Comparison of ENCODE assay signal across 8 cellular contexts in genomic region chr5:36152324-36153298, GRCh38. TPM values are rescaled to one million over a fixed set of nuclear protein-coding genes. Genes with fewer than 3 reads are reported as not detected.
A peak's percentile ranks its signal among the peaks of the same experiment; 100 is the strongest.
DNase-seq lines count a peak whose midpoint lies in the region; ATAC-seq and TF ChIP-seq lines count a peak whose summit lies in the region.

No MANE protein-coding gene starts in this region.

- TF ChIP-seq EP300 in suprapubic skin (IDR thresholded peaks at IDR 0.05): no peak

- H3K27ac ChIP-seq in body of pancreas: peak overlapping the region in 1 of 4 donors; percentile 89
- H3K27ac ChIP-seq in suprapubic skin: no peak overlapping the region

- no peak for TF ChIP-seq POLR2A in NB4 (IDR thresholded peaks at IDR 0.05; ENCODE audit: extremely low read depth, insufficient read length)
- TF ChIP-seq POLR2A in body of pancreas (IDR thresholded peaks at IDR 0.05): no peak
- TF ChIP-seq POLR2A in suprapubic skin (IDR thresholded peaks at IDR 0.05): no peak

- H3K4me3 ChIP-seq in NB4 (ENCODE audit: low read depth, low read length) (peak overlapping the region; percentile 98), body of pancreas (peak overlapping the region; percentile 37 to 95), suprapubic skin (peak overlapping the region; percentile 96)

- ATAC-seq in GM19035 (IDR thresholded peaks at IDR 0.05; ENCODE audit: unreplicated experiment): peak; percentile 2
- no peak for ATAC-seq in body of pancreas
- ATAC-seq in GM21447 (IDR thresholded peaks at IDR 0.05; ENCODE audit: unreplicated experiment): no peak

- H3K9me3 ChIP-seq in body of pancreas: no peaks in the 10 kb centered on the region
- no peaks in the 10 kb centered on the region for H3K9me3 ChIP-seq in suprapubic skin

- H3K36me3 ChIP-seq in body of pancreas (replicated peaks in 1 of 2; ENCODE audit: insufficient read depth in 1 of 2, low read depth in 2 of 2) (no peaks in the 10 kb centered on the region), suprapubic skin (peaks cover 4% of the 10 kb centered on the region)

- WGBS in body of pancreas, 2 donors: 4 to 5% methylated on average over 21 to 24 of the region's 24 CpGs
- whole genome bisulfite sequencing in suprapubic skin: 2% methylated on average over 24 of the region's 24 CpGs

- intact Hi-C loops in body of pancreas (cut with DNase I): no loop called here

- peaks cover 35% of the 10 kb centered on the region for H3K4me1 ChIP-seq in body of pancreas
- H3K4me1 ChIP-seq in suprapubic skin: peaks cover 42% of the 10 kb centered on the region

- no peaks in the 10 kb centered on the region for H3K27me3 ChIP-seq in body of pancreas
- no peaks in the 10 kb centered on the region for H3K27me3 ChIP-seq in suprapubic skin

- DNase-seq in CD1c-positive myeloid dendritic cell (ENCODE audit: extremely low spot score): peak; percentile 2
- DNase-seq in NB4 (ENCODE audit: low read depth): peak; percentile 43
- no peak for DNase-seq in body of pancreas
- peak; percentile 52 for DNase-seq in kidney glomerular epithelial cell (lab: John Stamatoyannopoulos, UW)
- DNase-seq in suprapubic skin (ENCODE audit: low spot score in 2 of 2): no peak
- DNase-seq in activated gamma-delta T cell (lab: John Stamatoyannopoulos, UW): no peak

- TF ChIP-seq CTCF in NB4 (IDR thresholded peaks at IDR 0.05; ENCODE audit: low read depth, low read length) (no peak), body of pancreas (IDR thresholded peaks at IDR 0.05) (no peak), suprapubic skin (IDR thresholded peaks at IDR 0.05) (no peak)

RNA-seq across cellular contexts. Expression of gene SKP2, which starts 0.7 kb away (rescaled TPM):
- total RNA-seq in body of pancreas (1 to 10 TPM; 7.3 to 8.6 TPM), suprapubic skin (10 to 100 TPM; 10.7 to 20.8 (median 13.5) TPM)

RNA-seq across cellular contexts. Expression of gene LMBRD2, which starts 0.9 kb away (rescaled TPM):
- 1 to 10 TPM; 5.6 to 8.6 TPM for total RNA-seq in body of pancreas
- total RNA-seq in suprapubic skin: 10 to 100 TPM in 3 of 4 donors, 1 to 10 TPM in 1; 9.5 to 17.1 (median 11.1) TPM

Comparison
In these comparisons a context has a peak if more than half of its experiments do, and no peak if none do; other contexts are left out.
1. DNase-seq: peak in CD1c-positive myeloid dendritic cell (single experiment), NB4 (single experiment) and kidney glomerular epithelial cell (single experiment); none in body of pancreas (0 of 4), suprapubic skin (0 of 2) and activated gamma-delta T cell (single experiment).
2. Peak in every context shown above with its lines, with median percentiles within 50 percentile points of each other: H3K4me3 ChIP-seq.